In the genomic region with DNA sequence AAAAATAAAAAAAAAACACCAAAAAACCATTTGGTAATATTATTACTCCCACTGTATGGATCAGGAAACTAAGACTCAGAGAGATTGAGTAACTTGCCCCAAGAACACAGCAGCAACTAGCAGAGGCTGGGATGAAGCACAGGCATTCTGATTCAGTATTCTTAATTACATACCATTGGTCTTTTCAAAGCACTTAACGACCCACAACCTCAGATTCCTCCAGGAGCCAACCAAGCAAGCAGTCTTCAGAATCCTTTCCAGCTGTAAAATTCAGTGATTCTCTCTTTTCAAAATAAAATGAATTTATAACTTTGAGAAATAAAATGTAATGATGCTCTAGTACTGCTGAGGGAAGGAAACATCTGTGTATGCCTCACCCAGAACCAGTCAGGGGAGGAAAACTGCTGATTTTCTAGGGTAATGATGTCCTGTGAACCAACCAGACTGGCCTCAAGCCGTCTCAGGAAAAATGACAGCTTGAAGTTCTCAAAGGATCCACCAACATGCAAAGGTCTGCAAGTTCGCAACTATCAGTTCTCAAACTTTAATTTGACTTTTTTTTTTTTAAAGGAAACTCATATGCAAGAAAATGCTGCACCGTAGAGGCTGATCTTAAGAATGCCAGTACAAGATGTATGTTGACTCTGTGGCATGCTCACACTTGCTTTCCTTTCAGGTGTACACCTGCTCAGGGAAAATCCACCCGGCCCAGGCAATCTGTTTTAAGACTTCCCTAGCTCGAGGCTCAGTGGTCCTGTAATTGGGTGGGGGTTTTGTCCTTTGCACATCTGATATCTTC, we compare ENCODE assay signal across 8 cellular contexts. TPM values are rescaled to one million over a fixed set of nuclear protein-coding genes. Genes with fewer than 3 reads are reported as not detected.
DNase-seq lines count a peak whose midpoint lies in the region; ATAC-seq and TF ChIP-seq lines count a peak whose summit lies in the region.

No MANE protein-coding gene starts in this region.

- H3K27ac Mint-ChIP-seq in T-helper 1 cell treated with Interleukin-12 subunit alpha and Interleukin-12 subunit beta and Interleukin-4 antibody, amounts not matched to agents 30 μg/mL and 1 μg/mL, for 36 hours: no peak overlapping the region
- H3K27ac Mint-ChIP-seq in brain: peak overlapping the region in 4 of 5 experiments; percentile 28 to 92 (median 92)

- peak overlapping the region; percentile 59 to 73 for H3K4me3 ChIP-seq in muscle layer of duodenum (ENCODE audit: low read depth in 1 of 2, low read length in 2 of 2)

- H3K4me3 Mint-ChIP-seq in T-helper 1 cell treated with Interleukin-12 subunit alpha and Interleukin-12 subunit beta and Interleukin-4 antibody, amounts not matched to agents 30 μg/mL and 1 μg/mL, for 36 hours: peak overlapping the region; percentile 74
- peak overlapping the region in 3 of 5 experiments; percentile 31 to 65 (median 56) for H3K4me3 Mint-ChIP-seq in brain

- DNase-seq in T-helper 1 cell: no peak
- DNase-seq in NOMO-1 treated with dmso at 0.1 percent for 144 hours (lab: John Stamatoyannopoulos, UW; ENCODE audit: unreplicated experiment): no peak
- no peak for DNase-seq in stimulated activated CD4-positive, alpha-beta T cell treated with anti-CD3 and anti-CD28 coated beads, Interleukin-4, amount 100 ng/mL, for 1 hour

- peaks cover 53% of the 10 kb centered on the region for H3K27me3 Mint-ChIP-seq in T-helper 1 cell treated with Interleukin-12 subunit alpha and Interleukin-12 subunit beta and Interleukin-4 antibody, amounts not matched to agents 30 μg/mL and 1 μg/mL, for 36 hours (ENCODE audit: low read depth)
- peaks cover 2% of the 10 kb centered on the region for H3K27me3 Mint-ChIP-seq in brain

- no peaks in the 10 kb centered on the region for H3K36me3 ChIP-seq in muscle layer of duodenum (ENCODE audit: control insufficient read depth in 1 of 2, insufficient read depth in 2 of 2, low read length in 2 of 2)

- H3K27ac ChIP-seq in muscle layer of duodenum (ENCODE audit: low read length): peak overlapping the region; percentile 91

- H3K9me3 ChIP-seq in muscle layer of duodenum (ENCODE audit: control insufficient read depth in 1 of 2, low read length in 2 of 2): no peaks in the 10 kb centered on the region

- H3K27me3 ChIP-seq in muscle layer of duodenum (ENCODE audit: low read depth, low read length): no peaks in the 10 kb centered on the region

- TF ChIP-seq CTCF in brain (conservative IDR thresholded peaks at IDR 0.05): no peak

- no peaks in the 10 kb centered on the region for H3K9me3 Mint-ChIP-seq in T-helper 1 cell treated with Interleukin-12 subunit alpha and Interleukin-12 subunit beta and Interleukin-4 antibody, amounts not matched to agents 30 μg/mL and 1 μg/mL, for 36 hours
- peaks cover 0 to 3% (median 0%) of the 10 kb centered on the region in 5 experiments for H3K9me3 Mint-ChIP-seq in brain

- peak; percentile 14 for ATAC-seq in HG03196 (IDR thresholded peaks at IDR 0.05; ENCODE audit: unreplicated experiment)
- no peak for ATAC-seq in HG02852 (IDR thresholded peaks at IDR 0.05; ENCODE audit: unreplicated experiment)

- peaks cover 49 to 79% of the 10 kb centered on the region in 2 donors for H3K4me1 ChIP-seq in muscle layer of duodenum (ENCODE audit: control insufficient read depth in 1 of 2, insufficient read depth in 2 of 2, low read length in 2 of 2)

- H3K4me1 Mint-ChIP-seq in T-helper 1 cell treated with Interleukin-12 subunit alpha and Interleukin-12 subunit beta and Interleukin-4 antibody, amounts not matched to agents 30 μg/mL and 1 μg/mL, for 36 hours (ENCODE audit: low read depth): peaks cover 32% of the 10 kb centered on the region
- H3K4me1 Mint-ChIP-seq in brain: peaks cover 87% of the 10 kb centered on the region

- H3K36me3 Mint-ChIP-seq in T-helper 1 cell treated with Interleukin-12 subunit alpha and Interleukin-12 subunit beta and Interleukin-4 antibody, amounts not matched to agents 30 μg/mL and 1 μg/mL, for 36 hours (ENCODE audit: low read depth): peaks cover 1% of the 10 kb centered on the region
- no peaks in the 10 kb centered on the region for H3K36me3 Mint-ChIP-seq in brain

RNA-seq across cellular contexts. Expression of a gene that starts 9.0 kb away (rescaled TPM):
- polyA plus RNA-seq in brain (ENCODE audit: insufficient read depth, low read depth, low replicate concordance): 97.8 TPM

RNA-seq across cellular contexts. Expression of a gene that starts 41.9 kb away (rescaled TPM):
- 72.5 TPM for polyA plus RNA-seq in brain (ENCODE audit: insufficient read depth, low read depth, low replicate concordance)
